1 cellular context compared by ENCODE assay signal in genomic region chr2:168230389-168230788, GRCh38.
TF ChIP-seq lines count a peak whose summit lies in the region.

No MANE protein-coding gene starts in this region.

TF ChIP-seq in IMR-90, 13 proteins besides CTCF, POLR2A, EP300 and RAD21 (continued from another document):
- TF ChIP-seq ELK1 (IDR thresholded peaks at IDR 0.05; ENCODE audit: borderline replicate concordance, low read depth, low read length) (no peak), CHD1 (IDR thresholded peaks at IDR 0.05; ENCODE audit: low read depth, low read length) (no peak), SMC3 (IDR thresholded peaks at IDR 0.05; ENCODE audit: low read depth, low read length) (no peak), CEBPB (IDR thresholded peaks at IDR 0.05; ENCODE audit: low read depth, low read length) (no peak), BHLHE40 (IDR thresholded peaks at IDR 0.05; ENCODE audit: low read depth, low read length) (no peak), USF2 (IDR thresholded peaks at IDR 0.05; ENCODE audit: low read depth, low read length) (no peak), MAFK (IDR thresholded peaks at IDR 0.05; ENCODE audit: low read depth, low read length) (no peak), FOS (IDR thresholded peaks at IDR 0.05; ENCODE audit: low read depth, low read length) (no peak)
